Comparison of ENCODE assay signal across 8 cellular contexts in the genomic region with DNA sequence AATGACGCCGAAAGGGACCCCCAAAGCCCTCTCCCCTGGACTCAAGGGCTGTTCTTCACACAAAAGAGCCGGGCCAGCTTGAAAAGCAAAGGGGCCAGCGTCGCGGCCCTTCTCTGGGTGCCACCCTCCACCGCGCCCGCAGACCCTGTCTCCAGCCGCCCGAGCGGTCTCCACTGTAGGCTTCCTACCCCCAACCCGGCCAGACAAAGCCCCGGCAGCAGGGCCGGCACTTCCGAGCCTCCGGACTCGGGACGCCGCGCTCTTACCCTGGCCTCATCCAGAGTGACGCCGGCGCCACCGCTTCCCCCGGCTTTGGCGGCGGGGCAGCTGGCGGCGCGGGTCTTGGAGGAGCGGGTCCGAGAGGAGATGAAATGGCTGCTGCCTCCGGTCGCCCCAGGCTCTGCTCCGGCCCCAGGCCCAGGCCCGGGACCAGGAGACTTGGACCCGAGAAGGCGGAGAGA. TPM values are rescaled to one million over a fixed set of nuclear protein-coding genes. Genes with fewer than 3 reads are reported as not detected.
DNase-seq lines count a peak whose midpoint lies in the region; ATAC-seq and TF ChIP-seq lines count a peak whose summit lies in the region.

No MANE protein-coding gene starts in this region.

- CTCF ChIA-PET in activated CD4-positive, alpha-beta memory T cell treated with anti-CD3 and anti-CD28 coated beads, Interleukin-2, amount 10 ng/mL, durations not matched to agents 7 days and 5 days (lab: Charles Lee): interaction anchor here (0.9 to 4.5 kb wide), 29 partner anchors 8 to 432 kb away, joined by 3 to 63 read pairs (median 6); a partner anchor contains a TSS

- peaks cover 7% of the 10 kb centered on the region for H3K36me3 Mint-ChIP-seq in activated CD4-positive, alpha-beta memory T cell treated with anti-CD3 and anti-CD28 coated beads, Interleukin-2, amount 10 ng/mL, durations not matched to agents 7 days and 5 days (ENCODE audit: low read depth)
- H3K36me3 Mint-ChIP-seq in naive thymus-derived CD8-positive, alpha-beta T cell: peaks cover 0 to 7% (median 0%) of the 10 kb centered on the region in 3 donors

- DNase-seq in ELR (ENCODE audit: low read depth): peak; percentile 45
- peak; percentile 45 for DNase-seq in activated CD4-positive, alpha-beta memory T cell treated with anti-CD3 and anti-CD28 coated beads, Interleukin-2, amount 10 ng/mL, durations not matched to agents 7 days and 5 days
- peak in 5 of 10 donors; percentile 2 to 71 (median 23) for DNase-seq in naive thymus-derived CD8-positive, alpha-beta T cell
- DNase-seq in vagina (ENCODE audit: extremely low spot score in 2 of 2): no peak
- no peak for DNase-seq in HT-29 (ENCODE audit: low spot score)

- H3K4me1 Mint-ChIP-seq in activated CD4-positive, alpha-beta memory T cell treated with anti-CD3 and anti-CD28 coated beads, Interleukin-2, amount 10 ng/mL, durations not matched to agents 7 days and 5 days: peaks cover 34% of the 10 kb centered on the region
- peaks cover 25 to 64% (median 60%) of the 10 kb centered on the region in 4 donors for H3K4me1 Mint-ChIP-seq in naive thymus-derived CD8-positive, alpha-beta T cell

- H3K27ac Mint-ChIP-seq in activated CD4-positive, alpha-beta memory T cell treated with anti-CD3 and anti-CD28 coated beads, Interleukin-2, amount 10 ng/mL, durations not matched to agents 7 days and 5 days: peak overlapping the region; percentile 94
- peak overlapping the region; percentile 93 to 100 (median 100) for H3K27ac Mint-ChIP-seq in naive thymus-derived CD8-positive, alpha-beta T cell

- no peaks in the 10 kb centered on the region for H3K9me3 Mint-ChIP-seq in activated CD4-positive, alpha-beta memory T cell treated with anti-CD3 and anti-CD28 coated beads, Interleukin-2, amount 10 ng/mL, durations not matched to agents 7 days and 5 days
- no peaks in the 10 kb centered on the region for H3K9me3 Mint-ChIP-seq in naive thymus-derived CD8-positive, alpha-beta T cell

- peaks cover 16% of the 10 kb centered on the region for H3K4me1 ChIP-seq in HUES64 (ENCODE audit: insufficient read depth, low read length)
- H3K4me1 ChIP-seq in vagina: peaks cover 45% of the 10 kb centered on the region

- H3K4me3 ChIP-seq in HUES64 (ENCODE audit: low read length) (peak overlapping the region; percentile 82), vagina (peak overlapping the region; percentile 79 to 93)

- POLR2A ChIA-PET in activated CD4-positive, alpha-beta memory T cell treated with anti-CD3 and anti-CD28 coated beads, Interleukin-2, amount 10 ng/mL, durations not matched to agents 7 days and 5 days (lab: Charles Lee): interaction anchor here (0.7 to 6.1 kb wide), 36 partner anchors 8 to 867 kb away, joined by 3 to 188 read pairs (median 5); a partner anchor contains a TSS
- POLR2A ChIA-PET in naive thymus-derived CD8-positive, alpha-beta T cell (lab: Charles Lee): interaction anchor here (1.0 to 5.8 kb wide), 22 partner anchors 9 to 434 kb away, joined by 3 to 108 read pairs (median 5); a partner anchor contains a TSS

- under 1% methylated on average over 39 of the region's 39 CpGs for WGBS in HUES64

- H3K4me3 Mint-ChIP-seq in activated CD4-positive, alpha-beta memory T cell treated with anti-CD3 and anti-CD28 coated beads, Interleukin-2, amount 10 ng/mL, durations not matched to agents 7 days and 5 days: peak overlapping the region; percentile 96
- H3K4me3 Mint-ChIP-seq in naive thymus-derived CD8-positive, alpha-beta T cell: peak overlapping the region; percentile 94 to 99 (median 98)

- intact Hi-C loops in vagina (cut with DNase I): loop anchor here (10.0 kb wide), 1 partner anchor 118 kb away; a partner anchor contains a TSS

- H3K27me3 Mint-ChIP-seq in activated CD4-positive, alpha-beta memory T cell treated with anti-CD3 and anti-CD28 coated beads, Interleukin-2, amount 10 ng/mL, durations not matched to agents 7 days and 5 days: peaks cover 6% of the 10 kb centered on the region
- H3K27me3 Mint-ChIP-seq in naive thymus-derived CD8-positive, alpha-beta T cell: no peaks in the 10 kb centered on the region

- H3K36me3 ChIP-seq in HUES64 (ENCODE audit: insufficient read depth, low read length) (no peaks in the 10 kb centered on the region), vagina (no peaks in the 10 kb centered on the region)

- H3K27me3 ChIP-seq in HUES64 (ENCODE audit: insufficient read depth, low read length) (no peaks in the 10 kb centered on the region), vagina (no peaks in the 10 kb centered on the region)

- no peaks in the 10 kb centered on the region for H3K9me3 ChIP-seq in HUES64 (ENCODE audit: insufficient read depth, low read depth, low read length)
- H3K9me3 ChIP-seq in vagina: no peaks in the 10 kb centered on the region

- TF ChIP-seq POLR2A in vagina (IDR thresholded peaks at IDR 0.05): no peak

- H3K9ac ChIP-seq in HUES64 (ENCODE audit: low read depth, low read length): peak overlapping the region; percentile 96

- H3K27ac ChIP-seq in HUES64 (ENCODE audit: low read depth, low read length): peak overlapping the region; percentile 91
- H3K27ac ChIP-seq in vagina: peak overlapping the region; percentile 99

- no peak for TF ChIP-seq CTCF in vagina (IDR thresholded peaks at IDR 0.05)

- ATAC-seq in GM21515 (IDR thresholded peaks at IDR 0.05; ENCODE audit: unreplicated experiment) (peak; percentile 18), esophagus mucosa (peak; percentile 44)
- ATAC-seq in naive thymus-derived CD8-positive, alpha-beta T cell: peak in 1 of 2 donors; percentile 9

RNA-seq across cellular contexts. Expression of a gene that starts 0.6 kb away (rescaled TPM):
- 5.9 TPM for polyA plus RNA-seq in HUES64 (2013, experiment 1 of 2)
- polyA plus RNA-seq in HUES64 (2013, experiment 2 of 2): 6.7 TPM
- 10 to 100 TPM; 17.6 to 19.5 TPM for total RNA-seq in activated CD4-positive, alpha-beta memory T cell treated with anti-CD3 and anti-CD28 coated beads, Interleukin-2, amount 10 ng/mL, durations not matched to agents 7 days and 5 days
- 17.0 TPM for total RNA-seq in esophagus mucosa
- total RNA-seq in naive thymus-derived CD8-positive, alpha-beta T cell: 10 to 100 TPM; 40.2 to 41.4 TPM
- 10 to 100 TPM in 1 of 3 donors, 1 to 10 TPM in 2; 7.2 to 11.4 (median 7.5) TPM for polyA plus RNA-seq in naive thymus-derived CD8-positive, alpha-beta T cell
- 38.5 TPM for total RNA-seq in vagina
- total RNA-seq in HT-29 (2014; rRNA removed; shearing (Covaris generic)): 6.6 and 10.2 TPM in 2 replicates

RNA-seq across cellular contexts. Expression of a gene that starts 13.9 kb away (rescaled TPM):
- polyA plus RNA-seq in HUES64 (2013, experiment 1 of 2): 13.4 TPM
- polyA plus RNA-seq in HUES64 (2013, experiment 2 of 2): 15.8 TPM
- 10 to 100 TPM; 11.5 to 12.3 TPM for total RNA-seq in activated CD4-positive, alpha-beta memory T cell treated with anti-CD3 and anti-CD28 coated beads, Interleukin-2, amount 10 ng/mL, durations not matched to agents 7 days and 5 days
- total RNA-seq in esophagus mucosa: 10.4 TPM
- 10 to 100 TPM; 14.4 to 14.6 TPM for total RNA-seq in naive thymus-derived CD8-positive, alpha-beta T cell
- polyA plus RNA-seq in naive thymus-derived CD8-positive, alpha-beta T cell: 10 to 100 TPM; 13.1 to 13.6 (median 13.6) TPM
- 12.5 TPM for total RNA-seq in vagina
- 2.8 and 4.7 TPM in 2 replicates for total RNA-seq in HT-29 (2014; rRNA removed; shearing (Covaris generic))

Comparison
In these comparisons a context has a peak if more than half of its experiments do, and no peak if none do; other contexts are left out.
1. DNase-seq: peak in ELR (single experiment) and activated CD4-positive, alpha-beta memory T cell treated with anti-CD3 and anti-CD28 coated beads, Interleukin-2, amount 10 ng/mL, durations not matched to agents 7 days and 5 days (single experiment); none in vagina (0 of 2) and HT-29 (single experiment).